8 cellular contexts compared by ENCODE assay signal in genomic region chr10:69451209-69451783, GRCh38. TPM values are rescaled to one million over a fixed set of nuclear protein-coding genes. Genes with fewer than 3 reads are reported as not detected.
DNase-seq lines count a peak whose midpoint lies in the region; ATAC-seq and TF ChIP-seq lines count a peak whose summit lies in the region.

Gene TSPAN15, plus strand, starts transcription at chr10:69451465. Its CDS starts 130 bp downstream, at chr10:69451595.

- H3K27me3 ChIP-seq in HUES48 (ENCODE audit: control insufficient read depth, insufficient read depth, low read length) = peaks cover 32% of the 10 kb centered on the region
- H3K27me3 ChIP-seq in PC-9 (ENCODE audit: insufficient read depth, low read depth) = no peaks in the 10 kb centered on the region
- H3K27me3 ChIP-seq in esophagus squamous epithelium = no peaks in the 10 kb centered on the region
- H3K27me3 ChIP-seq in muscle layer of colon (ENCODE audit: control insufficient read depth in 1 of 2, insufficient read depth in 2 of 2, low read length in 2 of 2) = no peaks in the 10 kb centered on the region

- POLR2A ChIA-PET in PC-9 (lab: Charles Lee; ENCODE audit: unreplicated experiment) = interaction anchor here (0.5 to 1.0 kb wide), 7 partner anchors 12 to 1566 kb away, joined by 3 to 12 read pairs (median 5); no protein-coding TSS in a partner anchor

- CTCF ChIA-PET in PC-9 (lab: Charles Lee) = interaction anchor here (0.6 to 4.2 kb wide), 8 partner anchors 13 to 178 kb away, joined by 3 to 33 read pairs (median 4); no protein-coding TSS in a partner anchor

- WGBS in esophagus squamous epithelium, 2 donors = 4 to 12% methylated on average over 6 to 10 of the region's 45 CpGs

- H3K4me3 ChIP-seq in HUES48 (ENCODE audit: low read depth, low read length) (peak within 1 kb of the TSS; percentile 88), PC-9 (peak within 1 kb of the TSS; percentile 81), esophagus squamous epithelium (peak within 1 kb of the TSS; percentile 52 to 81 (median 70)), muscle layer of colon (ENCODE audit: low read depth in 1 of 2, low read length in 2 of 2) (peak within 1 kb of the TSS; percentile 85 to 98)

- no peaks in the 10 kb centered on the region; the same call in 1 of the 2 replicates for H4K20me1 ChIP-seq in PC-9 (ENCODE audit: insufficient read depth)

- H3K4me1 ChIP-seq in HUES48 (ENCODE audit: control insufficient read depth, insufficient read depth, low read length) (peaks cover 5% of the 10 kb centered on the region; the same call in 1 of the 2 replicates), PC-9 (replicated peaks; ENCODE audit: insufficient read depth) (peaks cover 87% of the 10 kb centered on the region), esophagus squamous epithelium (peaks cover 36 to 86% (median 39%) of the 10 kb centered on the region in 3 donors), muscle layer of colon (ENCODE audit: insufficient read depth, low read length) (peaks cover 40% of the 10 kb centered on the region)

- H3K9me3 ChIP-seq in HUES48 (ENCODE audit: control insufficient read depth, insufficient read depth, low read length) (no peaks in the 10 kb centered on the region), PC-9 (ENCODE audit: insufficient read depth, low read depth) (no peaks in the 10 kb centered on the region), esophagus squamous epithelium (no peaks in the 10 kb centered on the region), muscle layer of colon (ENCODE audit: low read length) (no peaks in the 10 kb centered on the region)

- peak; percentile 86 for ATAC-seq in GM19438 (IDR thresholded peaks at IDR 0.05; ENCODE audit: low read depth, unreplicated experiment)

- H3K36me3 ChIP-seq in HUES48 (ENCODE audit: control insufficient read depth, insufficient read depth, low read length) (no peaks in the 10 kb centered on the region), PC-9 (ENCODE audit: low read depth) (peaks cover 8% of the 10 kb centered on the region), esophagus squamous epithelium (no peaks in the 10 kb centered on the region), muscle layer of colon (ENCODE audit: insufficient read depth, low read length) (no peaks in the 10 kb centered on the region)

- no peak for TF ChIP-seq CTCF in PC-9 (conservative IDR thresholded peaks at IDR 0.05)
- TF ChIP-seq CTCF in esophagus squamous epithelium (IDR thresholded peaks at IDR 0.05) = peak in 1 of 6 experiments; percentile 10

- peak in 2 of 4 donors; percentile 37 to 64 for TF ChIP-seq POLR2A in esophagus squamous epithelium (IDR thresholded peaks at IDR 0.05)

- peak within 1 kb of the TSS; percentile 96 for H3K4me2 ChIP-seq in PC-9

- intact Hi-C loops in PC-9 (cut with micrococcal nuclease; ENCODE audit: unreplicated experiment) (loop anchor here (1.0 to 2.0 kb wide), 2 partner anchors 13 to 24 kb away; no protein-coding TSS in a partner anchor), esophagus squamous epithelium (cut with DNase I) (no loop called here)

- DNase-seq in AG20443 (ENCODE audit: low spot score) = peak; percentile 91
- DNase-seq in PC-9 = peak; percentile 88 to 97
- DNase-seq in activated T-cell treated with anti-CD3 and anti-CD28 coated beads, Interleukin-2, amount 50 U/mL, for 48 hours = peak; percentile 82 to 89
- no peak for DNase-seq in esophagus squamous epithelium (lab: John Stamatoyannopoulos, UW)
- DNase-seq in stimulated activated CD8-positive, alpha-beta memory T cell treated with anti-CD3 and anti-CD28 coated beads, Interleukin-4, amount 100 ng/mL, for 4 hours (ENCODE audit: low read depth in 2 of 2, low spot score in 1 of 2) = peak; percentile 28 to 49

- BruUV-seq in PC-9 (replicated peaks; lab: Mats Ljungman, UMichigan) = no TSS peak

- H3K79me2 ChIP-seq in PC-9 (ENCODE audit: low read depth) = peaks cover 49% of the 10 kb centered on the region

- H3K27ac ChIP-seq in HUES48 (ENCODE audit: low read depth, low read length) (peak within 1 kb of the TSS; percentile 8), PC-9 (peak within 1 kb of the TSS; percentile 95), esophagus squamous epithelium (peak within 1 kb of the TSS; percentile 67 to 84 (median 82)), muscle layer of colon (ENCODE audit: low read depth, low read length) (peak within 1 kb of the TSS; percentile 88)

- H2AFZ ChIP-seq in PC-9 = peak within 1 kb of the TSS; percentile 76

- no peak within 1 kb of the TSS for H3K9ac ChIP-seq in HUES48 (ENCODE audit: low read depth, low read length)
- H3K9ac ChIP-seq in muscle layer of colon (ENCODE audit: low read length) = peak within 1 kb of the TSS; percentile 54

- peaks cover 59% of the 10 kb centered on the region for H3F3A ChIP-seq in PC-9 (ENCODE audit: insufficient read depth, low read depth)

- no peaks in the 10 kb centered on the region for H3K9me2 ChIP-seq in PC-9 (ENCODE audit: insufficient read depth)

RNA-seq across cellular contexts. Expression of gene TSPAN15, which starts in this region (rescaled TPM):
- 97.0 and 108 TPM in 2 replicates for total RNA-seq in PC-9 (2021)
- 10 to 100 TPM in 3 of 4 donors, 1 to 10 TPM in 1; 3.6 to 24.0 (median 18.5) TPM for total RNA-seq in esophagus squamous epithelium

Comparison
In these comparisons a context has a peak if more than half of its experiments do, and no peak if none do; other contexts are left out.
1. H3K27ac ChIP-seq: peak in every context shown above with its lines; median percentile 95 in PC-9; 88 in muscle layer of colon; 82 in esophagus squamous epithelium; 8 in HUES48.